ENCODE assay signal across 25 cellular contexts in genomic region chr4:38871593-38871992, GRCh38. TPM values are rescaled to one million over a fixed set of nuclear protein-coding genes. Genes with fewer than 3 reads are reported as not detected.
DNase-seq lines count a peak whose midpoint lies in the region; ATAC-seq and TF ChIP-seq lines count a peak whose summit lies in the region.
"Had no signal": no experiment of that assay in that cellular context is flagged by ENCODE, and none has a peak within 500 bp of the region (broad histone marks: within the 10 kb centered on the region; RNA-seq: fewer than 3 reads in every experiment).

No MANE protein-coding gene starts in this region.

- no peak overlapping the region for H3K9ac ChIP-seq in PC-3 (ENCODE audit: low read length)

- H3F3A ChIP-seq in PC-3 (ENCODE audit: low read length, unreplicated experiment) = peaks cover 5% of the 10 kb centered on the region

- intact Hi-C loops in PC-3 (cut with micrococcal nuclease) = no loop called here
- intact Hi-C loops in prostate gland (cut with DNase I) = no loop called here
- intact Hi-C loops in vagina (cut with DNase I) = no loop called here

- no TSS peak for BruUV-seq in PC-3 (replicated peaks; lab: Mats Ljungman, UMichigan)

- no peak for ATAC-seq in PC-3
- ATAC-seq in GM21381 (IDR thresholded peaks at IDR 0.05; ENCODE audit: unreplicated experiment) = no peak
- no peak for ATAC-seq in HG02798 (IDR thresholded peaks at IDR 0.05; ENCODE audit: poor library complexity, unreplicated experiment)
- ATAC-seq: activated CD8-positive, alpha-beta T cell treated with anti-CD3 and anti-CD28 coated beads for 36 hours; activated naive CD4-positive, alpha-beta T cell treated with anti-CD3 and anti-CD28 coated beads, Interleukin-2, amount 50 U/mL, for 72 hours; K562; left lung; naive thymus-derived CD4-positive, alpha-beta T cell had no signal

- no peaks in the 10 kb centered on the region for H3K9me2 ChIP-seq in PC-3 (replicated peaks; ENCODE audit: low read length)

- no peak overlapping the region for H2AFZ ChIP-seq in PC-3 (ENCODE audit: low read length)

- POLR2A ChIA-PET in PC-3 (lab: Charles Lee; ENCODE audit: unreplicated experiment) = no interaction called here

- peaks cover 47% of the 10 kb centered on the region for H3K4me1 ChIP-seq in PC-3 (ENCODE audit: insufficient read depth, low read length)
- no peaks in the 10 kb centered on the region for H3K4me1 ChIP-seq in prostate gland (replicated peaks)
- peaks cover 63% of the 10 kb centered on the region for H3K4me1 ChIP-seq in vagina

- H3K79me2 ChIP-seq in PC-3 (ENCODE audit: low read length) = peaks cover 35% of the 10 kb centered on the region

- H3K27me3 ChIP-seq in PC-3 (ENCODE audit: low read length) (no peaks in the 10 kb centered on the region), prostate gland (replicated peaks; ENCODE audit: insufficient read depth) (no peaks in the 10 kb centered on the region), vagina (no peaks in the 10 kb centered on the region)
- H3K27me3 ChIP-seq: left lung, upper lobe of left lung had no signal

- CTCF ChIA-PET in PC-3 (lab: Charles Lee) = interaction anchor here (0.6 to 0.7 kb wide), 2 partner anchors 40 to 822 kb away, joined by 6 to 9 read pairs; no protein-coding TSS in a partner anchor

- TF ChIP-seq POLR2A in prostate gland (IDR thresholded peaks at IDR 0.05) = no peak
- no peak for TF ChIP-seq POLR2A in vagina (IDR thresholded peaks at IDR 0.05)

- H3K36me3 ChIP-seq in PC-3 (ENCODE audit: low read depth, low read length) (no peaks in the 10 kb centered on the region), prostate gland (no peaks in the 10 kb centered on the region), vagina (no peaks in the 10 kb centered on the region)

- H3K4me2 ChIP-seq in PC-3 (ENCODE audit: low read length) = 0 out of 2 replicates have a peak overlapping the region, but pooled peaks have one; percentile 30

- WGBS in prostate gland = 89% methylated on average over 1 of the region's 1 CpG

- no peak overlapping the region for H3K4me3 ChIP-seq in PC-3 (ENCODE audit: low read length)
- no peak overlapping the region for H3K4me3 ChIP-seq in prostate gland
- H3K4me3 ChIP-seq in vagina = no peak overlapping the region
- H3K4me3 ChIP-seq: K562, left lung, upper lobe of left lung had no signal

- no peaks in the 10 kb centered on the region for H4K20me1 ChIP-seq in PC-3 (ENCODE audit: low read length)

- no peaks in the 10 kb centered on the region for H3K9me3 ChIP-seq in PC-3 (ENCODE audit: low read length)
- H3K9me3 ChIP-seq in prostate gland = no peaks in the 10 kb centered on the region
- H3K9me3 ChIP-seq in vagina = no peaks in the 10 kb centered on the region
- H3K9me3 ChIP-seq: left lung, upper lobe of left lung had no signal

- DNase-seq in PC-3 = no peak
- DNase-seq in fibroblast of gingiva (ENCODE audit: low read depth) = peak; percentile 47
- DNase-seq in prostate gland (ENCODE audit: low spot score) = no peak
- no peak for DNase-seq in vagina (ENCODE audit: extremely low spot score in 2 of 2)
- DNase-seq in substantia nigra (lab: John Stamatoyannopoulos, UW) = no peak
- DNase-seq: activated CD4-positive, CD25-positive, alpha-beta regulatory T cell treated with anti-CD3 and anti-CD28 coated beads, Interleukin-2, amount 50 U/mL, for 72 hours; activated CD8-positive, alpha-beta T cell treated with anti-CD3 and anti-CD28 coated beads for 36 hours; anterior cingulate cortex; CD4-positive, CD25-positive, alpha-beta regulatory T cell; EL; endodermal cell; left lung; naive thymus-derived CD4-positive, alpha-beta T cell; NCI-H1436; NCI-H345; NCI-H774; nucleus accumbens; RPMI8226; small intestine; stimulated activated CD4-positive, alpha-beta T cell treated with anti-CD3 and anti-CD28 coated beads, Interleukin-2, amount 100 ng/mL, for 24 hours; upper lobe of left lung had no signal

- H3K27ac ChIP-seq in PC-3 (ENCODE audit: low read length) (peak overlapping the region; percentile 80), prostate gland (peak overlapping the region; percentile 62 to 84), vagina (peak overlapping the region; percentile 98), substantia nigra (ENCODE audit: low read depth, low read length, poor library complexity, severe bottlenecking) (no peak overlapping the region)

- TF ChIP-seq CTCF in PC-3 (conservative IDR thresholded peaks at IDR 0.05; ENCODE audit: low read depth, low read length) (no peak), prostate gland (IDR thresholded peaks at IDR 0.05) (no peak), vagina (IDR thresholded peaks at IDR 0.05) (no peak)

RNA-seq across cellular contexts. Expression of gene FAM114A1, which starts 4.0 kb away (rescaled TPM):
- total RNA-seq in PC-3 (2014; rRNA removed) (21.5 and 25.0 TPM in 2 replicates), prostate gland (100 to 1,000 TPM; 117 to 118 TPM), vagina (105 TPM)
- total RNA-seq: CD4-positive, CD25-positive, alpha-beta regulatory T cell had no signal

RNA-seq across cellular contexts. Expression of gene TLR6, which starts 15.0 kb away (rescaled TPM):
- total RNA-seq in PC-3 (2014; rRNA removed) = 0.92 and 1.2 TPM in 2 replicates
- 1 to 10 TPM; 1.0 to 1.5 TPM for total RNA-seq in prostate gland
- 8.3 TPM for total RNA-seq in vagina
